ENCODE assay signal across 17 cellular contexts in genomic region chr3:82293867-82294266, GRCh38.
DNase-seq lines count a peak whose midpoint lies in the region; ATAC-seq, FAIRE-seq and TF ChIP-seq lines count a peak whose summit lies in the region.
"Had no signal": no experiment of that assay in that cellular context is flagged by ENCODE, and none has a peak within 500 bp of the region (broad histone marks: within the 10 kb centered on the region; RNA-seq: fewer than 3 reads in every experiment).

No MANE protein-coding gene starts in this region.

- H3K27me3 Mint-ChIP-seq in natural killer cell treated with Interleukin-12 subunit alpha and Interleukin-12 subunit beta and Interleukin-15 and Interleukin-18, amount 100 ng/mL, for 72 hours = no peaks in the 10 kb centered on the region
- H3K27me3 Mint-ChIP-seq: activated naive CD8-positive, alpha-beta T cell treated with anti-CD3 and anti-CD28 coated beads for 36 hours had no signal

- ATAC-seq in GM21360 (IDR thresholded peaks at IDR 0.05; ENCODE audit: unreplicated experiment) = peak; percentile 59
- ATAC-seq in HG02938 (IDR thresholded peaks at IDR 0.05; ENCODE audit: unreplicated experiment) = peak; percentile 91
- ATAC-seq in HG03520 (IDR thresholded peaks at IDR 0.05; ENCODE audit: unreplicated experiment) = peak; percentile 71
- ATAC-seq in natural killer cell treated with Interleukin-12 subunit alpha and Interleukin-12 subunit beta and Interleukin-15 and Interleukin-18, amount 100 ng/mL, for 72 hours = no peak
- ATAC-seq: K562 had no signal

- no peak for DNase-seq in GM18507 (ENCODE audit: extremely low spot score, insufficient read length, low read depth)
- no peak for DNase-seq in natural killer cell treated with Interleukin-12 subunit alpha and Interleukin-12 subunit beta and Interleukin-15 and Interleukin-18, amount 100 ng/mL, for 72 hours (ENCODE audit: low spot score)
- DNase-seq in esophagus squamous epithelium (lab: John Stamatoyannopoulos, UW) = no peak
- DNase-seq in urothelium cell line (ENCODE audit: low spot score) = no peak
- no peak for DNase-seq in SW480 (ENCODE audit: low spot score)
- DNase-seq: activated naive CD8-positive, alpha-beta T cell treated with anti-CD3 and anti-CD28 coated beads for 36 hours; AML-193; dermis blood vessel endothelial cell; foreskin melanocyte; NCI-H1930; small intestine; upper lobe of left lung had no signal

- intact Hi-C loops in esophagus squamous epithelium (cut with DNase I) = no loop called here

- no peak overlapping the region for H3K4me3 ChIP-seq in esophagus squamous epithelium
- H3K4me3 ChIP-seq: K562, upper lobe of left lung had no signal

- no peak overlapping the region for H3K27ac Mint-ChIP-seq in natural killer cell treated with Interleukin-12 subunit alpha and Interleukin-12 subunit beta and Interleukin-15 and Interleukin-18, amount 100 ng/mL, for 72 hours
- H3K27ac Mint-ChIP-seq: activated naive CD8-positive, alpha-beta T cell treated with anti-CD3 and anti-CD28 coated beads for 36 hours had no signal

- no peaks in the 10 kb centered on the region for H3K36me3 ChIP-seq in esophagus squamous epithelium
- H3K36me3 ChIP-seq: upper lobe of left lung had no signal

- H3K36me3 Mint-ChIP-seq in natural killer cell treated with Interleukin-12 subunit alpha and Interleukin-12 subunit beta and Interleukin-15 and Interleukin-18, amount 100 ng/mL, for 72 hours = no peaks in the 10 kb centered on the region
- H3K36me3 Mint-ChIP-seq: activated naive CD8-positive, alpha-beta T cell treated with anti-CD3 and anti-CD28 coated beads for 36 hours had no signal

- no peaks in the 10 kb centered on the region for H3K4me1 Mint-ChIP-seq in natural killer cell treated with Interleukin-12 subunit alpha and Interleukin-12 subunit beta and Interleukin-15 and Interleukin-18, amount 100 ng/mL, for 72 hours (ENCODE audit: low read depth in 2 of 2)
- H3K4me1 Mint-ChIP-seq: activated naive CD8-positive, alpha-beta T cell treated with anti-CD3 and anti-CD28 coated beads for 36 hours had no signal

- no peaks in the 10 kb centered on the region for H3K9me3 ChIP-seq in esophagus squamous epithelium
- H3K9me3 ChIP-seq: upper lobe of left lung had no signal

- peak; percentile 52 for FAIRE-seq in GM18507 (lab: Jason Lieb, UNC)
- FAIRE-seq in urothelium cell line (lab: Jason Lieb, UNC) = no peak
- FAIRE-seq: K562, small intestine had no signal

- H3K27ac ChIP-seq in esophagus squamous epithelium = no peak overlapping the region
- H3K27ac ChIP-seq: upper lobe of left lung had no signal

- TF ChIP-seq CTCF in esophagus squamous epithelium (IDR thresholded peaks at IDR 0.05) = no peak

- no peak overlapping the region for H3K4me3 Mint-ChIP-seq in natural killer cell treated with Interleukin-12 subunit alpha and Interleukin-12 subunit beta and Interleukin-15 and Interleukin-18, amount 100 ng/mL, for 72 hours
- H3K4me3 Mint-ChIP-seq: activated naive CD8-positive, alpha-beta T cell treated with anti-CD3 and anti-CD28 coated beads for 36 hours; nephron had no signal

- no peak for TF ChIP-seq POLR2A in esophagus squamous epithelium (IDR thresholded peaks at IDR 0.05)

- H3K9me3 Mint-ChIP-seq in natural killer cell treated with Interleukin-12 subunit alpha and Interleukin-12 subunit beta and Interleukin-15 and Interleukin-18, amount 100 ng/mL, for 72 hours = peaks cover 11% of the 10 kb centered on the region

- H3K27me3 ChIP-seq in esophagus squamous epithelium = no peaks in the 10 kb centered on the region
- H3K27me3 ChIP-seq: upper lobe of left lung had no signal

- H3K4me1 ChIP-seq in esophagus squamous epithelium = no peaks in the 10 kb centered on the region
- H3K4me1 ChIP-seq: upper lobe of left lung had no signal

Comparison
In these comparisons a context has a peak if more than half of its experiments do, and no peak if none do; other contexts are left out.
1. ATAC-seq: peak in GM21360 (single experiment), HG02938 (single experiment) and HG03520 (single experiment); none in natural killer cell treated with Interleukin-12 subunit alpha and Interleukin-12 subunit beta and Interleukin-15 and Interleukin-18, amount 100 ng/mL, for 72 hours (0 of 2).